Comparison of ENCODE assay signal across 1 cellular context in genomic region chr5:316210-317085, GRCh38.
TF ChIP-seq lines count a peak whose summit lies in the region.

No MANE protein-coding gene starts in this region.

TF ChIP-seq in SK-N-SH, 30 proteins besides CTCF, POLR2A, EP300 and RAD21 (continued from another document):
- no peak for TF ChIP-seq IRF3 (IDR thresholded peaks at IDR 0.05; ENCODE audit: low read depth, low read length)
- TF ChIP-seq USF2 (IDR thresholded peaks at IDR 0.05; ENCODE audit: borderline replicate concordance, low read depth, low read length), result no peak
- TF ChIP-seq RXRA (IDR thresholded peaks at IDR 0.05; ENCODE audit: borderline replicate concordance, low read depth), result no peak
TF ChIP-seq in SK-N-SH: peak in this region for 0.
